1 cellular context compared by ENCODE assay signal in genomic region chr19:19649580-19649995, GRCh38.
TF ChIP-seq lines count a peak whose summit lies in the region.

No MANE protein-coding gene starts in this region.

TF ChIP-seq in HepG2, 621 proteins besides CTCF, POLR2A, EP300 and RAD21:
- TF ChIP-seq MXD4 (CRISPR knock-in tag; IDR thresholded peaks at IDR 0.05) (no peak), RBFOX2 (IDR thresholded peaks at IDR 0.05; ENCODE audit: low read depth, low read length) (peak; percentile 71), AGO2 (optimal IDR thresholded peaks at IDR 0.05; ENCODE audit: low read depth, low read length) (peak; percentile 62), RBM22 (optimal IDR thresholded peaks at IDR 0.05; ENCODE audit: low read length) (peak; percentile 89), ZNF335 (CRISPR knock-in tag; IDR thresholded peaks at IDR 0.05) (no peak), RFX5 (IDR thresholded peaks at IDR 0.05; ENCODE audit: low read depth, low read length) (no peak)
